ENCODE assay signal across 19 cellular contexts in the genomic region with DNA sequence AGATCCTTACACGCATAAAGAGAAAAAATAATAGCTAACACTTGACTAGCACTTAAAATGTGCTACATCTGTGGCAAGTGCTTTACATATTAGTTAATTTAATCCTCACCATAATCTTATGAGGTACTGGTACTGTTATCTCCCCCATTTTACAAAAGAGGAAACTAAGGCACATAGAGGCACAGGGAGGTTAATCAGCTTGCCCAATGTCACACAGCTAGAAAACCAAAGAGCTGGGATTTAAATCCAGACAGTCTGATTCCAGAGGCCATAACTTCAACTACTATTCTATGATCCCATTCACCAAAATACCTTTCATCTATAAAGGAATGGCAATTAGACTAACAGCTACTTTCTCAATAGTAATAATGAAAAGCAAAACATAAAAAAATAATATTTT. TPM values are rescaled to one million over a fixed set of nuclear protein-coding genes. Genes with fewer than 3 reads are reported as not detected.
A peak's percentile ranks its signal among the peaks of the same experiment; 100 is the strongest.
DNase-seq lines count a peak whose midpoint lies in the region; ATAC-seq, FAIRE-seq and TF ChIP-seq lines count a peak whose summit lies in the region.
"Had no signal": no experiment of that assay in that cellular context is flagged by ENCODE, and none has a peak within 500 bp of the region (broad histone marks: within the 10 kb centered on the region; RNA-seq: fewer than 3 reads in every experiment).

No MANE protein-coding gene starts in this region.

- no peaks in the 10 kb centered on the region for H3K9me3 ChIP-seq in K562 (replicated peaks; ENCODE audit: control insufficient read depth, insufficient read depth, low read depth, low read length)
- H3K9me3 ChIP-seq: A549, Caco-2 had no signal

- H2AFZ ChIP-seq in K562 (ENCODE audit: low read depth, low read length) = no peak overlapping the region

- no peak for TF ChIP-seq POLR2A in K562 (conservative IDR thresholded peaks at IDR 0.05)

- H3K9ac ChIP-seq in K562 (ENCODE audit: insufficient read depth in 1 of 2, low read depth in 2 of 2, low read length in 2 of 2) = no peak overlapping the region
- H3K9ac ChIP-seq: GM23248 had no signal

- H3K4me3 ChIP-seq in K562 = no peak overlapping the region
- H3K4me3 ChIP-seq: A549, GM23248 had no signal

- H3K27me3 ChIP-seq in K562 (ENCODE audit: control insufficient read depth in 2 of 2, insufficient read depth in 2 of 2, low read length in 2 of 2) = peaks cover 2 to 10% of the 10 kb centered on the region in 2 experiments; a peak in 1 of 5 replicates

- TF ChIP-seq RAD21 in K562 (CRISPR knock-in tag; conservative IDR thresholded peaks at IDR 0.05 in 1 of 2, IDR thresholded peaks at IDR 0.05 in 1 of 2) = no peak

- FAIRE-seq in K562 (lab: Jason Lieb, UNC) (peak; percentile 37), frontal cortex (lab: Jason Lieb, UNC) (peak; percentile 8)
- FAIRE-seq: A549, GM12892, H1 had no signal

- H3K4me3 Mint-ChIP-seq in activated naive CD4-positive, alpha-beta T cell treated with anti-CD3 and anti-CD28 coated beads, Interleukin-2, amount 50 U/mL, for 24 hours = no peak overlapping the region
- H3K4me3 Mint-ChIP-seq: CD4-positive, alpha-beta memory T cell had no signal

- TF ChIP-seq EP300 in K562 (IDR thresholded peaks at IDR 0.05; ENCODE audit: low read length) = no peak

- peaks cover 9% of the 10 kb centered on the region for H3K4me1 Mint-ChIP-seq in activated naive CD4-positive, alpha-beta T cell treated with anti-CD3 and anti-CD28 coated beads, Interleukin-2, amount 50 U/mL, for 24 hours

- in situ Hi-C loops in K562 (cut with MboI) = no loop called here

- POLR2A ChIA-PET in K562 (lab: Yijun Ruan, JAX) = interaction anchor here (0.6 to 1.2 kb wide), 5 partner anchors 9 to 142 kb away, joined by 3 to 5 read pairs (median 3); no protein-coding TSS in a partner anchor

- intact Hi-C loops in K562 (cut with micrococcal nuclease) = no loop called here

- WGBS in K562 (ENCODE audit: insufficient coverage, low coverage, missing lambda C conversion rate) = 63% methylated on average over 1 of the region's 1 CpG

- no peaks in the 10 kb centered on the region for H4K20me1 ChIP-seq in K562 (replicated peaks; ENCODE audit: control insufficient read depth, insufficient read depth, low read length)

- no peak overlapping the region for H3K27ac ChIP-seq in K562 (ENCODE audit: extremely low read depth, low read depth, low read length)
- H3K27ac ChIP-seq: A549, GM23248 had no signal

- TF ChIP-seq CTCF in K562 (IDR thresholded peaks at IDR 0.05 in 2 of 3, conservative IDR thresholded peaks at IDR 0.05 in 1 of 3; ENCODE audit: insufficient read depth in 2 of 3, low read depth in 1 of 3, low read length in 3 of 3) = no peak

- ATAC-seq in K562 = no peak
- no peak for ATAC-seq in HG03039 (IDR thresholded peaks at IDR 0.05; ENCODE audit: unreplicated experiment)
- ATAC-seq: A549 had no signal

- H3K79me2 ChIP-seq in K562 (ENCODE audit: control insufficient read depth, insufficient read depth, low read length) = no peaks in the 10 kb centered on the region

- no peak overlapping the region for H3K4me2 ChIP-seq in K562 (ENCODE audit: insufficient read depth, low read length)
- H3K4me2 ChIP-seq: A549 had no signal

- H3K9me3 Mint-ChIP-seq in activated naive CD4-positive, alpha-beta T cell treated with anti-CD3 and anti-CD28 coated beads, Interleukin-2, amount 50 U/mL, for 24 hours = no peaks in the 10 kb centered on the region

- no peaks in the 10 kb centered on the region for H3K9me1 ChIP-seq in K562 (ENCODE audit: control insufficient read depth, insufficient read depth, low read length)

- H3K27me3 Mint-ChIP-seq in activated naive CD4-positive, alpha-beta T cell treated with anti-CD3 and anti-CD28 coated beads, Interleukin-2, amount 50 U/mL, for 24 hours = no peaks in the 10 kb centered on the region

- peak overlapping the region; percentile 49 for H3K27ac Mint-ChIP-seq in activated naive CD4-positive, alpha-beta T cell treated with anti-CD3 and anti-CD28 coated beads, Interleukin-2, amount 50 U/mL, for 24 hours
- H3K27ac Mint-ChIP-seq: CD4-positive, alpha-beta memory T cell had no signal

- no peaks in the 10 kb centered on the region for H3K36me3 Mint-ChIP-seq in activated naive CD4-positive, alpha-beta T cell treated with anti-CD3 and anti-CD28 coated beads, Interleukin-2, amount 50 U/mL, for 24 hours
- H3K36me3 Mint-ChIP-seq: CD4-positive, alpha-beta memory T cell had no signal

- CTCF ChIA-PET in K562 (lab: Yijun Ruan, JAX; ENCODE audit: low intra/inter-chr PET ratio) = interaction anchor here (0.6 kb wide), 1 partner anchor 213 kb away, joined by 4 read pairs; no protein-coding TSS in a partner anchor

- no peak for DNase-seq in activated naive CD4-positive, alpha-beta T cell treated with anti-CD3 and anti-CD28 coated beads, Interleukin-2, amount 50 U/mL, for 16 hours
- DNase-seq in K562 (ENCODE audit: extremely low read depth in 1 of 4, low spot score in 3 of 4) (no peak), frontal cortex (ENCODE audit: low spot score in 2 of 2) (no peak), NCI-H82 treated with DMSO at 0.1 percent for 48 hours (lab: John Stamatoyannopoulos, UW; ENCODE audit: unreplicated experiment) (no peak), NAMALWA (ENCODE audit: low spot score) (no peak)
- DNase-seq: 8988T; C1 segment of cervical spinal cord; Caco-2; CD4-positive, alpha-beta memory T cell; DMS153; DND-41; GM23248; H7; HCEC 1CT had no signal

- H3K36me3 ChIP-seq in K562 (ENCODE audit: control insufficient read depth, insufficient read depth, low read length) = no peaks in the 10 kb centered on the region

- BruUV-seq in K562 (replicated peaks; lab: Mats Ljungman, UMichigan) = no TSS peak

- H3K4me1 ChIP-seq in K562 (replicated peaks in 1 of 2; ENCODE audit: control insufficient read depth in 2 of 2, insufficient read depth in 2 of 2, low read length in 2 of 2) = peaks cover 0 to 9% of the 10 kb centered on the region in 2 experiments; a peak in 2 of 5 replicates
- H3K4me1 ChIP-seq: Caco-2 had no signal

TF ChIP-seq in K562, 482 proteins besides CTCF, POLR2A, EP300 and RAD21 (continues in another document):
- TF ChIP-seq, protein P1, sequence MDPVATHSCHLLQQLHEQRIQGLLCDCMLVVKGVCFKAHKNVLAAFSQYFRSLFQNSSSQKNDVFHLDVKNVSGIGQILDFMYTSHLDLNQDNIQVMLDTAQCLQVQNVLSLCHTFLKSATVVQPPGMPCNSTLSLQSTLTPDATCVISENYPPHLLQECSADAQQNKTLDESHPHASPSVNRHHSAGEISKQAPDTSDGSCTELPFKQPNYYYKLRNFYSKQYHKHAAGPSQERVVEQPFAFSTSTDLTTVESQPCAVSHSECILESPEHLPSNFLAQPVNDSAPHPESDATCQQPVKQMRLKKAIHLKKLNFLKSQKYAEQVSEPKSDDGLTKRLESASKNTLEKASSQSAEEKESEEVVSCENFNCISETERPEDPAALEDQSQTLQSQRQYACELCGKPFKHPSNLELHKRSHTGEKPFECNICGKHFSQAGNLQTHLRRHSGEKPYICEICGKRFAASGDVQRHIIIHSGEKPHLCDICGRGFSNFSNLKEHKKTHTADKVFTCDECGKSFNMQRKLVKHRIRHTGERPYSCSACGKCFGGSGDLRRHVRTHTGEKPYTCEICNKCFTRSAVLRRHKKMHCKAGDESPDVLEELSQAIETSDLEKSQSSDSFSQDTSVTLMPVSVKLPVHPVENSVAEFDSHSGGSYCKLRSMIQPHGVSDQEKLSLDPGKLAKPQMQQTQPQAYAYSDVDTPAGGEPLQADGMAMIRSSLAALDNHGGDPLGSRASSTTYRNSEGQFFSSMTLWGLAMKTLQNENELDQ (CRISPR knock-in tag; IDR thresholded peaks at IDR 0.05; ENCODE audit: borderline replicate concordance) = no peak
- TF ChIP-seq EGR1 (conservative IDR thresholded peaks at IDR 0.05) = no peak
- TF ChIP-seq BCOR (IDR thresholded peaks at IDR 0.05) = peak; percentile 79
- no peak for TF ChIP-seq HNRNPUL1 (IDR thresholded peaks at IDR 0.05; ENCODE audit: low read length)

RNA-seq across cellular contexts. Expression of a gene that starts 11.7 kb away (rescaled TPM):
- total RNA-seq in K562 (2011; cell fraction: chromatin; rRNA removed; ENCODE audit: low replicate concordance) = 1.5 and 3.2 TPM in 2 replicates
- 2.8 and 3.0 TPM in 2 replicates for total RNA-seq in K562 (2011; cell fraction: nucleolus; rRNA removed)
- 3.4 and 4.1 TPM in 2 replicates for total RNA-seq in K562 (2011; cell fraction: nucleoplasm; rRNA removed)
- total RNA-seq in K562 (2014; rRNA removed) = 0.20 and 0.27 TPM in 2 replicates
- total RNA-seq in K562 (2014; rRNA removed; fragmentation: Illumina TruSeq; extraction: Trizol) = 0.16 and 0.36 TPM in 2 replicates
- total RNA-seq in K562 (2015; rRNA removed; fragmentation: Illumina TruSeq; extraction: Trizol) = 0.23 and 0.25 TPM in 2 replicates
- 0.22 and 0.71 TPM in 2 replicates for total RNA-seq in K562 (2021)
- 0.39 and 0.63 TPM in 2 replicates for polyA plus RNA-seq in K562 (2011; rRNA removed)
- polyA plus RNA-seq in K562 (2011; cell fraction: cytosol; rRNA removed) = 0.31 and 0.60 TPM in 2 replicates
- 1.6 and 2.8 TPM in 2 replicates for polyA plus RNA-seq in K562 (2011; cell fraction: nucleus; rRNA removed)
- polyA plus RNA-seq in K562 (2012) = 0.17 and 1.2 TPM in 2 replicates
- 0.19 and 0.42 TPM in 2 replicates for polyA plus RNA-seq in K562 (2014; fragmentation: Illumina TruSeq; extraction: Trizol)
- under 1 TPM in 1 of 2 experiments, not detected in 1; 0.03 TPM for polyA plus RNA-seq in K562 (2014; fragmentation: Nextera tagmentation; extraction: Ambion mirVana)
- 0.25 and 0.46 TPM in 2 replicates for polyA plus RNA-seq in K562 (2014; rRNA removed)
- polyA minus RNA-seq in K562 (2011; rRNA and poly(A)+ RNA removed) = 0.21 and 0.67 TPM in 2 replicates
- 0.38 TPM in 1 of 2 replicates, not detected in the other for polyA minus RNA-seq in K562 (2011; cell fraction: cytosol; rRNA and poly(A)+ RNA removed)
- polyA minus RNA-seq in K562 (2011; cell fraction: nucleus; rRNA and poly(A)+ RNA removed) = 1.00 and 1.9 TPM in 2 replicates
- total RNA-seq in frontal cortex = under 0.01 TPM
- polyA plus RNA-seq: CD4-positive, alpha-beta memory T cell had no signal

RNA-seq across cellular contexts. Expression of a gene that starts 40.0 kb away (rescaled TPM):
- 0.42 and 2.8 TPM in 2 replicates for total RNA-seq in K562 (2011; cell fraction: chromatin; rRNA removed; ENCODE audit: low replicate concordance)
- total RNA-seq in K562 (2011; cell fraction: nucleolus; rRNA removed) = 1.2 and 2.5 TPM in 2 replicates
- total RNA-seq in K562 (2011; cell fraction: nucleoplasm; rRNA removed) = 0.31 and 0.44 TPM in 2 replicates
- total RNA-seq in K562 (2014; rRNA removed) (0.23 and 0.33 TPM in 2 replicates), K562 (2014; rRNA removed; fragmentation: Illumina TruSeq; extraction: Trizol) (0.04 TPM in 1 of 2 replicates, not detected in the other), K562 (2015; rRNA removed; fragmentation: Illumina TruSeq; extraction: Trizol) (0.22 and 0.23 TPM in 2 replicates), K562 (2021) (0.22 and 0.34 TPM in 2 replicates), frontal cortex (42.4 TPM)
- polyA plus RNA-seq in K562 (2011; rRNA removed) (0.14 and 0.38 TPM in 2 replicates), K562 (2014; fragmentation: Illumina TruSeq; extraction: Trizol) (0.07 and 0.11 TPM in 2 replicates), K562 (2014; fragmentation: Nextera tagmentation; extraction: Ambion mirVana) (not detected), K562 (2014; rRNA removed) (0.18 and 0.20 TPM in 2 replicates)
- polyA plus RNA-seq in K562 (2011; cell fraction: cytosol; rRNA removed) = 0.27 and 0.35 TPM in 2 replicates
- 2.0 and 3.4 TPM in 2 replicates for polyA plus RNA-seq in K562 (2011; cell fraction: nucleus; rRNA removed)
- polyA plus RNA-seq in K562 (2012) = 0.17 and 0.54 TPM in 2 replicates
- polyA minus RNA-seq in K562 (2011; rRNA and poly(A)+ RNA removed) = 0.09 and 0.53 TPM in 2 replicates
- polyA minus RNA-seq in K562 (2011; cell fraction: cytosol; rRNA and poly(A)+ RNA removed) = 1.2 TPM in 1 of 2 replicates, not detected in the other
- 0.67 and 1.7 TPM in 2 replicates for polyA minus RNA-seq in K562 (2011; cell fraction: nucleus; rRNA and poly(A)+ RNA removed)

Comparison
In these comparisons a context has a peak if more than half of its experiments do, and no peak if none do; other contexts are left out.
1. RNA of a gene that starts 40.0 kb away (total RNA-seq): 42.4 TPM in frontal cortex (single experiment); 0.04 to 2.8 TPM in K562; every median in the first group is over 10 times any median in the second.